Comparison of ENCODE assay signal across 22 cellular contexts in genomic region chrX:46262299-46262698, GRCh38.
DNase-seq lines count a peak whose midpoint lies in the region; ATAC-seq, FAIRE-seq and TF ChIP-seq lines count a peak whose summit lies in the region.
"Had no signal": no experiment of that assay in that cellular context is flagged by ENCODE, and none has a peak within 500 bp of the region (broad histone marks: within the 10 kb centered on the region; RNA-seq: fewer than 3 reads in every experiment).

No MANE protein-coding gene starts in this region.

- peak; percentile 63 for DNase-seq in HT-29 (ENCODE audit: low spot score)
- DNase-seq in RWPE2 (ENCODE audit: low spot score) = no peak
- no peak for DNase-seq in keratinocyte (ENCODE audit: low read depth, low spot score)
- DNase-seq in upper lobe of right lung = no peak
- no peak for DNase-seq in psoas muscle
- DNase-seq in hippocampal formation (lab: John Stamatoyannopoulos, UW) = no peak
- DNase-seq in adrenal gland = no peak
- DNase-seq: H9, HFFc6, NCI-H1092, NCI-H1436, NCI-H1930, NCI-H2227 treated with DMSO at 0.1 percent for 48 hours, NCI-H524 treated with DMSO at 0.1 percent for 48 hours, NCI-H82, SIG-M5, SK-N-SH had no signal

- dilution Hi-C loops in keratinocyte (cut with MboI; ENCODE audit: extremely low pct_ligation_motif_present, low sequenced_read_pairs) = no loop called here

- peak overlapping the region; percentile 30 for H2AFZ ChIP-seq in keratinocyte (ENCODE audit: control insufficient read depth, low read length)

- ATAC-seq in RWPE2 (ENCODE audit: low read depth) (no peak), upper lobe of right lung (peak; percentile 53), psoas muscle (no peak)
- ATAC-seq: GM12878, HepG2, K562 had no signal

- H3K36me3 ChIP-seq in RWPE2 (ENCODE audit: low read depth) (no peaks in the 10 kb centered on the region), keratinocyte (ENCODE audit: control insufficient read depth in 2 of 2, extremely low read depth in 1 of 2, insufficient read depth in 2 of 2, low read length in 2 of 2) (no peaks in the 10 kb centered on the region), upper lobe of right lung (no peaks in the 10 kb centered on the region), psoas muscle (ENCODE audit: insufficient read depth in 1 of 2, low read depth in 1 of 2) (no peaks in the 10 kb centered on the region), adrenal gland (replicated peaks in 1 of 2) (no peaks in the 10 kb centered on the region)

- no peak for TF ChIP-seq POLR2A in adrenal gland (IDR thresholded peaks at IDR 0.05)

- no peak overlapping the region for H3K4me3 ChIP-seq in RWPE2 (ENCODE audit: severe bottlenecking)
- no peak overlapping the region for H3K4me3 ChIP-seq in keratinocyte (ENCODE audit: control insufficient read depth in 2 of 3, extremely low read depth in 1 of 3, insufficient read depth in 2 of 3, low read depth in 1 of 3, low read length in 3 of 3)
- H3K4me3 ChIP-seq in upper lobe of right lung = no peak overlapping the region
- H3K4me3 ChIP-seq in psoas muscle = no peak overlapping the region
- H3K4me3 ChIP-seq in adrenal gland = no peak overlapping the region
- H3K4me3 ChIP-seq: GM12878, K562 had no signal

- WGBS in psoas muscle, 3 donors = 81 to 100% (median 88%) methylated on average over 1 to 3 of the region's 3 CpGs
- 65 to 87% (median 68%) methylated on average over 3 of the region's 3 CpGs for WGBS in adrenal gland, 4 donors

- H3K4me1 ChIP-seq in RWPE2 (ENCODE audit: insufficient read depth, poor library complexity, severe bottlenecking) (peaks cover 25% of the 10 kb centered on the region), keratinocyte (ENCODE audit: control insufficient read depth, extremely low read depth, insufficient read depth, low read length) (peaks cover 47% of the 10 kb centered on the region), upper lobe of right lung (no peaks in the 10 kb centered on the region), psoas muscle (no peaks in the 10 kb centered on the region), adrenal gland (replicated peaks in 1 of 2) (no peaks in the 10 kb centered on the region)

- H3K9me1 ChIP-seq in keratinocyte (ENCODE audit: control insufficient read depth, extremely low read depth, insufficient read depth, low read length) = no peaks in the 10 kb centered on the region

- no peak overlapping the region for H3K4me2 ChIP-seq in keratinocyte (ENCODE audit: control insufficient read depth, extremely low read depth, insufficient read depth, low read depth, low read length)
- H3K4me2 ChIP-seq: SK-N-SH had no signal

- no peaks in the 10 kb centered on the region for H4K20me1 ChIP-seq in keratinocyte (ENCODE audit: control insufficient read depth, extremely low read depth, insufficient read depth, low read length)

- H3K27me3 ChIP-seq in RWPE2 (ENCODE audit: insufficient read depth, poor library complexity, severe bottlenecking) = no peaks in the 10 kb centered on the region
- H3K27me3 ChIP-seq in keratinocyte (ENCODE audit: control insufficient read depth, extremely low read depth, insufficient read depth, low read length) = no peaks in the 10 kb centered on the region
- H3K27me3 ChIP-seq in upper lobe of right lung = no peaks in the 10 kb centered on the region
- H3K27me3 ChIP-seq in psoas muscle (ENCODE audit: insufficient read depth in 3 of 3, low read length in 2 of 3) = peaks cover 0 to 8% (median 0%) of the 10 kb centered on the region in 3 donors
- peaks cover 10% of the 10 kb centered on the region for H3K27me3 ChIP-seq in adrenal gland

- H3K9ac ChIP-seq in keratinocyte (ENCODE audit: control insufficient read depth, extremely low read depth, insufficient read depth, low read length) = no peak overlapping the region
- H3K9ac ChIP-seq: SK-N-SH had no signal

- H3K27ac ChIP-seq in RWPE2 (ENCODE audit: poor library complexity, severe bottlenecking) (peak overlapping the region; percentile 98), keratinocyte (ENCODE audit: control insufficient read depth, insufficient read depth, low read length) (peak overlapping the region; percentile 8), upper lobe of right lung (no peak overlapping the region), psoas muscle (no peak overlapping the region), adrenal gland (no peak overlapping the region)
- H3K27ac ChIP-seq: C4-2B had no signal

- TF ChIP-seq CTCF in RWPE2 (IDR thresholded peaks at IDR 0.05; ENCODE audit: poor library complexity, severe bottlenecking) (no peak), keratinocyte (optimal IDR thresholded peaks at IDR 0.05 in 1 of 3, IDR thresholded peaks at IDR 0.05 in 1 of 3, conservative IDR thresholded peaks at IDR 0.05 in 1 of 3; ENCODE audit: extremely low read depth in 1 of 3, insufficient read depth in 2 of 3, low read length in 3 of 3) (no peak), upper lobe of right lung (IDR thresholded peaks at IDR 0.05) (no peak), psoas muscle (IDR thresholded peaks at IDR 0.05) (no peak), adrenal gland (IDR thresholded peaks at IDR 0.05) (no peak)

- H3K79me2 ChIP-seq in keratinocyte (ENCODE audit: control insufficient read depth, insufficient read depth, low read length) = no peaks in the 10 kb centered on the region

- H3K9me3 ChIP-seq in RWPE2 (ENCODE audit: severe bottlenecking) (no peaks in the 10 kb centered on the region), keratinocyte (ENCODE audit: control insufficient read depth, low read depth, low read length) (no peaks in the 10 kb centered on the region), upper lobe of right lung (no peaks in the 10 kb centered on the region), psoas muscle (no peaks in the 10 kb centered on the region), adrenal gland (replicated peaks in 1 of 3) (no peaks in the 10 kb centered on the region)
- H3K9me3 ChIP-seq: SK-N-SH had no signal

- intact Hi-C loops in upper lobe of right lung (cut with DNase I) = no loop called here
- intact Hi-C loops in psoas muscle (cut with DNase I) = no loop called here
- intact Hi-C loops in adrenal gland (cut with DNase I) = no loop called here

- FAIRE-seq in keratinocyte (lab: Jason Lieb, UNC) = no peak
- FAIRE-seq: A204.1, GM12878, HepG2, K562 had no signal

Comparison
In these comparisons a context has a peak if more than half of its experiments do, and no peak if none do; other contexts are left out.
1. H3K27ac ChIP-seq: peak in RWPE2 (single experiment) and keratinocyte (single experiment); none in upper lobe of right lung (single experiment), psoas muscle (single experiment) and adrenal gland (0 of 5).